23 cellular contexts compared by ENCODE assay signal in genomic region chr1:71717186-71717585, GRCh38.
"Had no signal": no experiment of that assay in that cellular context is flagged by ENCODE, and none has a peak within 500 bp of the region (broad histone marks: within the 10 kb centered on the region; RNA-seq: fewer than 3 reads in every experiment).

No MANE protein-coding gene starts in this region.

- H3K4me3 ChIP-seq: gastrocnemius medialis, left lung, mucosa of descending colon, prostate gland, right atrium auricular region, testis, tibial artery had no signal

- ATAC-seq: esophagus mucosa; gastrocnemius medialis; left cardiac atrium; left lung; mucosa of descending colon; naive thymus-derived CD4-positive, alpha-beta T cell; sciatic nerve; stimulated activated effector memory CD8-positive, alpha-beta T cell treated with anti-CD3 and anti-CD28 coated beads, Interleukin-12 subunit alpha, Interleukin-12 subunit beta, amount 100 ng/mL, for 72 hours; stimulated activated naive CD8-positive, alpha-beta T cell treated with anti-CD3 and anti-CD28 coated beads, Interleukin-15, Interleukin-2, amounts not matched to agents 100 U/mL and 50 U/mL, for 24 hours had no signal

- DNase-seq: cortex of kidney; effector CD4-positive, alpha-beta T cell; gastrocnemius medialis; head of caudate nucleus; left cardiac atrium; left lung; mesenchymal stem cell; mucosa of descending colon; naive thymus-derived CD4-positive, alpha-beta T cell; nephron progenitor cell; nucleus accumbens; stimulated activated CD4-positive, alpha-beta T cell treated with anti-CD3 and anti-CD28 coated beads, Interleukin-2, amount 100 ng/mL, for 24 hours; stimulated activated CD4-positive, alpha-beta T cell treated with anti-CD3 and anti-CD28 coated beads, Interleukin-4, amount 100 ng/mL, for 24 hours; stimulated activated naive CD8-positive, alpha-beta T cell treated with anti-CD3 and anti-CD28 coated beads, Interleukin-15, Interleukin-2, amounts not matched to agents 100 U/mL and 50 U/mL, for 24 hours; substantia nigra; testis; tibial artery had no signal

- H3K27ac ChIP-seq: epithelial cell of prostate, gastrocnemius medialis, left lung, prostate gland, right atrium auricular region, testis, tibial artery had no signal

- H3K36me3 ChIP-seq: gastrocnemius medialis, left lung, prostate gland, right atrium auricular region, tibial artery had no signal

- H3K4me1 ChIP-seq: gastrocnemius medialis, left lung, prostate gland, right atrium auricular region, testis, tibial artery had no signal

- H3K9me3 ChIP-seq: gastrocnemius medialis, mucosa of descending colon, prostate gland, testis had no signal

- H3K27me3 ChIP-seq: gastrocnemius medialis, left lung, right atrium auricular region, testis, tibial artery had no signal
